11 cellular contexts compared by ENCODE assay signal in the genomic region with DNA sequence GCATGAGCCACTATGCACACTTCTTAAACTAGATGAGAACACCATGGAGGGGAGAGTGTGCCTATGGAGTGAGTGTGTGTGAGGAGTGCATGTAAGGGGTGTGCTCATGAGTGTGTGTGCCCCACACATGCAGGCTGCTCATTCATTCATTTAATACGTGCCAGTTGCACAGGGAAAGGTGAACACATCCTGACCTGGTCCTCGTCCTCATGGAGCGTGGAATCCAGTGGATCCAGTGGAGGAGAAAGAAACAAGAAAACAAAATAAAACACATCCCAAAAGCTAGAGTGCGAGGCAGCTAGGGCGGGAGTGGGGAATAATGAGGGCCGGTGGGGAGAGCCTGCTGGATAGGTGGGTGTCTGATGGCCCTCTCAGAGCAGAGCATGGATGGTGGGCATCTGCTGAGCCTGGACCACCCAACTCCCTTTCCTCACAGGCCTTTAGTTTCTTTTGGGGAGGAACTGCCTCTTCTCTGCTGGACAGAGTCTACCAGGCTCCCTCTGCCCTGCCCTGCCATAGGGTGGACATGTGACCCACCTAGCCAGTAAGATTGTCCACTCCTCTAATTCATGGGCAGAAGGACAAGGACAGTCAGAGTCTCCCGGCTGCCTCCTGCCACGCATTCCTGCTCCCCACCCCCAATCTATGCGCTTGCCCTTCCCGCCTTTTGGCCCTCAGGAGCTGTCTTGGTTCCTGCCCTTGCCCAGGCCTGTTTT.
DNase-seq lines count a peak whose midpoint lies in the region; ATAC-seq and TF ChIP-seq lines count a peak whose summit lies in the region.
"Had no signal": no experiment of that assay in that cellular context is flagged by ENCODE, and none has a peak within 500 bp of the region (broad histone marks: within the 10 kb centered on the region; RNA-seq: fewer than 3 reads in every experiment).

No MANE protein-coding gene starts in this region.

- H3K4me1 ChIP-seq in foreskin keratinocyte = peaks cover 32% of the 10 kb centered on the region

- intact Hi-C loops in sciatic nerve (cut with DNase I) = no loop called here

- H3K4me1 Mint-ChIP-seq in immature natural killer cell = peaks cover 7 to 10% of the 10 kb centered on the region in 2 donors

- H3K27me3 Mint-ChIP-seq in immature natural killer cell (ENCODE audit: low read depth in 3 of 3) = no peaks in the 10 kb centered on the region

- H3K27ac Mint-ChIP-seq in immature natural killer cell = peak overlapping the region in 2 of 6 donors; percentile 23 to 30
- H3K27ac Mint-ChIP-seq: CD4-positive, alpha-beta memory T cell had no signal

- H3K9me3 Mint-ChIP-seq in immature natural killer cell = no peaks in the 10 kb centered on the region
- H3K9me3 Mint-ChIP-seq: CD4-positive, alpha-beta memory T cell had no signal

- ATAC-seq in foreskin keratinocyte (peak; percentile 0), sciatic nerve (peak; percentile 25), HG03342 (IDR thresholded peaks at IDR 0.05; ENCODE audit: unreplicated experiment) (no peak), GM18502 (IDR thresholded peaks at IDR 0.05; ENCODE audit: poor library complexity, unreplicated experiment) (no peak)

- in situ Hi-C loops in SK-MEL-5 (cut with HindIII; ENCODE audit: low pct_unique_long_range_greater_than_20kb, low sequenced_read_pairs) = no loop called here

- no peak for TF ChIP-seq CTCF in foreskin keratinocyte (conservative IDR thresholded peaks at IDR 0.05)

- H3K4me3 Mint-ChIP-seq in immature natural killer cell = no peak overlapping the region
- H3K4me3 Mint-ChIP-seq: CD4-positive, alpha-beta memory T cell had no signal

- H3K36me3 Mint-ChIP-seq in immature natural killer cell = no peaks in the 10 kb centered on the region
- H3K36me3 Mint-ChIP-seq: CD4-positive, alpha-beta memory T cell had no signal

- DNase-seq in EH (ENCODE audit: low read depth) (peak; percentile 54), SK-MEL-5 (ENCODE audit: low read depth, low spot score) (peak; percentile 9), foreskin keratinocyte (no peak), sciatic nerve (ENCODE audit: low spot score) (no peak), immature natural killer cell (no peak)
- DNase-seq in NK-92 treated with Interleukin-12 subunit alpha and Interleukin-12 subunit beta, amount 100 ng/mL, for 24 hours (lab: John Stamatoyannopoulos, UW) = no peak
- DNase-seq: CD4-positive, alpha-beta memory T cell had no signal

- no peaks in the 10 kb centered on the region for H3K27me3 ChIP-seq in foreskin keratinocyte
- H3K27me3 ChIP-seq: neutrophil, Peyer's patch had no signal

- peak overlapping the region; percentile 27 for H3K27ac ChIP-seq in foreskin keratinocyte
- H3K27ac ChIP-seq: neutrophil had no signal

Comparison
In these comparisons a context has a peak if more than half of its experiments do, and no peak if none do; other contexts are left out.
1. DNase-seq: peak in EH (single experiment) and SK-MEL-5 (single experiment); none in foreskin keratinocyte (0 of 2), sciatic nerve (single experiment), NK-92 treated with Interleukin-12 subunit alpha and Interleukin-12 subunit beta, amount 100 ng/mL, for 24 hours (single experiment) and immature natural killer cell (0 of 3).
2. ATAC-seq: peak in foreskin keratinocyte (single experiment) and sciatic nerve (single experiment); none in HG03342 (single experiment) and GM18502 (single experiment).